ENCODE assay signal across 12 cellular contexts in genomic region chrX:30060718-30061117, GRCh38.
DNase-seq lines count a peak whose midpoint lies in the region; FAIRE-seq and TF ChIP-seq lines count a peak whose summit lies in the region.
"Had no signal": no experiment of that assay in that cellular context is flagged by ENCODE, and none has a peak within 500 bp of the region (broad histone marks: within the 10 kb centered on the region; RNA-seq: fewer than 3 reads in every experiment).

No MANE protein-coding gene starts in this region.

- no peaks in the 10 kb centered on the region for H3K4me1 ChIP-seq in NT2/D1 (ENCODE audit: insufficient read depth, insufficient read length)
- H3K4me1 ChIP-seq: tibial nerve had no signal

- H3K27ac Mint-ChIP-seq in activated CD4-positive, alpha-beta T cell treated with anti-CD3 and anti-CD28 coated beads, Interleukin-2, amount 10 ng/mL, durations not matched to agents 24 days and 14 days: no peak overlapping the region
- H3K27ac Mint-ChIP-seq in activated T-helper 2 cell treated with anti-CD3 and anti-CD28 coated beads, Interferon-gamma antibody, Interleukin-2, Interleukin-4, amounts not matched to agents 10 μg/mL and 5 μg/mL and 100 μg/mL, durations not matched to agents 14 hours and 24 hours and 36 hours: no peak overlapping the region

- TF ChIP-seq CTCF in 22Rv1 (IDR thresholded peaks at IDR 0.05) (peak; percentile 56), fibroblast of the aortic adventitia (IDR thresholded peaks at IDR 0.05; ENCODE audit: insufficient read depth, low read length) (peak; percentile 52)

- no peak overlapping the region for H3K4me3 Mint-ChIP-seq in activated CD4-positive, alpha-beta T cell treated with anti-CD3 and anti-CD28 coated beads, Interleukin-2, amount 10 ng/mL, durations not matched to agents 24 days and 14 days
- no peak overlapping the region for H3K4me3 Mint-ChIP-seq in activated T-helper 2 cell treated with anti-CD3 and anti-CD28 coated beads, Interferon-gamma antibody, Interleukin-2, Interleukin-4, amounts not matched to agents 10 μg/mL and 5 μg/mL and 100 μg/mL, durations not matched to agents 14 hours and 24 hours and 36 hours (ENCODE audit: low read depth)

- no peak overlapping the region for H3K27ac ChIP-seq in 22Rv1
- H3K27ac ChIP-seq: tibial nerve had no signal

- intact Hi-C loops in activated CD4-positive, alpha-beta T cell treated with anti-CD3 and anti-CD28 coated beads, Interleukin-2, amount 10 ng/mL, durations not matched to agents 24 days and 14 days (cut with micrococcal nuclease): no loop called here
- intact Hi-C loops in activated T-helper 2 cell treated with anti-CD3 and anti-CD28 coated beads, Interferon-gamma antibody, Interleukin-2, Interleukin-4, amounts not matched to agents 10 μg/mL and 5 μg/mL and 100 μg/mL, durations not matched to agents 14 hours and 24 hours and 36 hours (cut with micrococcal nuclease): no loop called here

- H3K36me3 Mint-ChIP-seq in activated CD4-positive, alpha-beta T cell treated with anti-CD3 and anti-CD28 coated beads, Interleukin-2, amount 10 ng/mL, durations not matched to agents 24 days and 14 days (ENCODE audit: low read depth): no peaks in the 10 kb centered on the region
- H3K36me3 Mint-ChIP-seq in activated T-helper 2 cell treated with anti-CD3 and anti-CD28 coated beads, Interferon-gamma antibody, Interleukin-2, Interleukin-4, amounts not matched to agents 10 μg/mL and 5 μg/mL and 100 μg/mL, durations not matched to agents 14 hours and 24 hours and 36 hours (ENCODE audit: low read depth): no peaks in the 10 kb centered on the region

- DNase-seq in GM18507 (ENCODE audit: extremely low spot score, insufficient read length, low read depth) (no peak), NT2/D1 (ENCODE audit: low read depth, low spot score) (peak; percentile 5), fibroblast of the aortic adventitia (ENCODE audit: low read depth) (peak; percentile 17), islet precursor cell (no peak)
- no peak for DNase-seq in activated CD4-positive, alpha-beta T cell treated with anti-CD3 and anti-CD28 coated beads, Interleukin-2, amount 10 ng/mL, durations not matched to agents 24 days and 14 days
- DNase-seq in activated CD4-positive, alpha-beta T cell treated with anti-CD3 and anti-CD28 coated beads for 1 hour: no peak
- DNase-seq in activated T-helper 2 cell treated with anti-CD3 and anti-CD28 coated beads, Interferon-gamma antibody, Interleukin-2, Interleukin-4, amounts not matched to agents 10 μg/mL and 5 μg/mL and 100 μg/mL, durations not matched to agents 14 hours and 24 hours and 36 hours (ENCODE audit: low spot score): no peak
- DNase-seq: OCI-M1, small intestine had no signal

- no peaks in the 10 kb centered on the region for H3K27me3 ChIP-seq in NT2/D1 (ENCODE audit: insufficient read depth, insufficient read length)
- H3K27me3 ChIP-seq: tibial nerve had no signal

- no peak overlapping the region for H3K9ac ChIP-seq in NT2/D1 (ENCODE audit: insufficient read length, low read depth)

- H3K9me3 ChIP-seq in NT2/D1 (ENCODE audit: insufficient read depth, low read length): no peaks in the 10 kb centered on the region; the same call in 1 of the 2 replicates
- H3K9me3 ChIP-seq: tibial nerve had no signal

- H3K4me1 Mint-ChIP-seq in activated CD4-positive, alpha-beta T cell treated with anti-CD3 and anti-CD28 coated beads, Interleukin-2, amount 10 ng/mL, durations not matched to agents 24 days and 14 days: no peaks in the 10 kb centered on the region
- no peaks in the 10 kb centered on the region for H3K4me1 Mint-ChIP-seq in activated T-helper 2 cell treated with anti-CD3 and anti-CD28 coated beads, Interferon-gamma antibody, Interleukin-2, Interleukin-4, amounts not matched to agents 10 μg/mL and 5 μg/mL and 100 μg/mL, durations not matched to agents 14 hours and 24 hours and 36 hours (ENCODE audit: low read depth)

- H3K4me3 ChIP-seq in NT2/D1 (ENCODE audit: insufficient read length, low read depth) (no peak overlapping the region), fibroblast of the aortic adventitia (ENCODE audit: low read depth, low read length) (no peak overlapping the region)
- H3K4me3 ChIP-seq: tibial nerve had no signal

- H3K9me3 Mint-ChIP-seq in activated CD4-positive, alpha-beta T cell treated with anti-CD3 and anti-CD28 coated beads, Interleukin-2, amount 10 ng/mL, durations not matched to agents 24 days and 14 days: no peaks in the 10 kb centered on the region
- H3K9me3 Mint-ChIP-seq in activated T-helper 2 cell treated with anti-CD3 and anti-CD28 coated beads, Interferon-gamma antibody, Interleukin-2, Interleukin-4, amounts not matched to agents 10 μg/mL and 5 μg/mL and 100 μg/mL, durations not matched to agents 14 hours and 24 hours and 36 hours: no peaks in the 10 kb centered on the region

- no peaks in the 10 kb centered on the region for H3K36me3 ChIP-seq in NT2/D1 (ENCODE audit: insufficient read depth, insufficient read length, low read length)
- H3K36me3 ChIP-seq: tibial nerve had no signal

- no peaks in the 10 kb centered on the region for H3K27me3 Mint-ChIP-seq in activated CD4-positive, alpha-beta T cell treated with anti-CD3 and anti-CD28 coated beads, Interleukin-2, amount 10 ng/mL, durations not matched to agents 24 days and 14 days
- no peaks in the 10 kb centered on the region for H3K27me3 Mint-ChIP-seq in activated T-helper 2 cell treated with anti-CD3 and anti-CD28 coated beads, Interferon-gamma antibody, Interleukin-2, Interleukin-4, amounts not matched to agents 10 μg/mL and 5 μg/mL and 100 μg/mL, durations not matched to agents 14 hours and 24 hours and 36 hours (ENCODE audit: low read depth)

- peak; percentile 80 for FAIRE-seq in GM18507 (lab: Jason Lieb, UNC)
- FAIRE-seq: D721Med, small intestine had no signal

Comparison
In these comparisons a context has a peak if more than half of its experiments do, and no peak if none do; other contexts are left out.
1. DNase-seq: peak in NT2/D1 (single experiment) and fibroblast of the aortic adventitia (single experiment); none in GM18507 (single experiment), islet precursor cell (single experiment), activated CD4-positive, alpha-beta T cell treated with anti-CD3 and anti-CD28 coated beads, Interleukin-2, amount 10 ng/mL, durations not matched to agents 24 days and 14 days (single experiment), activated CD4-positive, alpha-beta T cell treated with anti-CD3 and anti-CD28 coated beads for 1 hour (single experiment) and activated T-helper 2 cell treated with anti-CD3 and anti-CD28 coated beads, Interferon-gamma antibody, Interleukin-2, Interleukin-4, amounts not matched to agents 10 μg/mL and 5 μg/mL and 100 μg/mL, durations not matched to agents 14 hours and 24 hours and 36 hours (single experiment).